17 cellular contexts compared by ENCODE assay signal in genomic region chr20:17640875-17641378, GRCh38. TPM values are rescaled to one million over a fixed set of nuclear protein-coding genes. Genes with fewer than 3 reads are reported as not detected.
DNase-seq lines count a peak whose midpoint lies in the region; ATAC-seq and TF ChIP-seq lines count a peak whose summit lies in the region.
"Had no signal": no experiment of that assay in that cellular context is flagged by ENCODE, and none has a peak within 500 bp of the region (broad histone marks: within the 10 kb centered on the region; RNA-seq: fewer than 3 reads in every experiment).

No MANE protein-coding gene starts in this region.

- CTCF ChIA-PET in RWPE1 (lab: Yijun Ruan, JAX): no interaction called here

- H3K4me1 Mint-ChIP-seq in endodermal cell: no peaks in the 10 kb centered on the region
- H3K4me1 Mint-ChIP-seq: IgD-negative memory B cell had no signal

- TF ChIP-seq CTCF in RWPE1 (conservative IDR thresholded peaks at IDR 0.05; ENCODE audit: low read depth) (no peak), endodermal cell (conservative IDR thresholded peaks at IDR 0.05) (no peak)

- no peaks in the 10 kb centered on the region for H3K9me3 ChIP-seq in BLaER1 treated with 17β-estradiol and CSF1 and Interleukin-3, amounts not matched to agents 10 nM and 100 nM (replicated peaks in 1 of 11)
- H3K9me3 ChIP-seq in endodermal cell (ENCODE audit: control insufficient read depth, low read length): no peaks in the 10 kb centered on the region
- H3K9me3 ChIP-seq: HAP-1 had no signal

- WGBS in endodermal cell (ENCODE audit: insufficient coverage in 1 of 2, insufficient read length in 1 of 2), 2 experiments: 94 to 96% methylated on average over 9 to 14 of the region's 14 CpGs

- no peaks in the 10 kb centered on the region for H3K27me3 Mint-ChIP-seq in endodermal cell (ENCODE audit: insufficient read depth)
- H3K27me3 Mint-ChIP-seq: IgD-negative memory B cell had no signal

- H3K4me3 ChIP-seq in BLaER1 treated with 17β-estradiol and CSF1 and Interleukin-3, amounts not matched to agents 10 nM and 100 nM: no peak overlapping the region
- no peak overlapping the region for H3K4me3 ChIP-seq in endodermal cell (ENCODE audit: low read length)
- H3K4me3 ChIP-seq: HAP-1 had no signal

- peaks cover 57 to 100% (median 99%) of the 10 kb centered on the region in 10 experiments for H3K4me1 ChIP-seq in BLaER1 treated with 17β-estradiol and CSF1 and Interleukin-3, amounts not matched to agents 10 nM and 100 nM
- H3K4me1 ChIP-seq in endodermal cell (ENCODE audit: control insufficient read depth, insufficient read depth, low read length): peaks cover under 1% of the 10 kb centered on the region
- H3K4me1 ChIP-seq: HAP-1 had no signal

- ATAC-seq in HG03457 (IDR thresholded peaks at IDR 0.05; ENCODE audit: unreplicated experiment) (no peak), GM18502 (IDR thresholded peaks at IDR 0.05; ENCODE audit: poor library complexity, unreplicated experiment) (no peak)
- ATAC-seq: CD8-positive, alpha-beta T cell had no signal

- H3K4me3 Mint-ChIP-seq in endodermal cell: no peak overlapping the region
- H3K4me3 Mint-ChIP-seq: CD8-positive, alpha-beta T cell; IgD-negative memory B cell had no signal

- POLR2A ChIA-PET in RWPE1 (lab: Yijun Ruan, JAX; ENCODE audit: low non-redundant PET): no interaction called here

- peak overlapping the region in 8 of 11 experiments; percentile 52 to 90 (median 85); a peak in 15 of 22 replicates for H3K4me2 ChIP-seq in BLaER1 treated with 17β-estradiol and CSF1 and Interleukin-3, amounts not matched to agents 10 nM and 100 nM

- peaks cover 38% of the 10 kb centered on the region for H3K36me3 Mint-ChIP-seq in endodermal cell (ENCODE audit: low read depth)

- H3K27me3 ChIP-seq in BLaER1 treated with 17β-estradiol and CSF1 and Interleukin-3, amounts not matched to agents 10 nM and 100 nM: no peaks in the 10 kb centered on the region
- H3K27me3 ChIP-seq in endodermal cell (ENCODE audit: control insufficient read depth, insufficient read depth, low read length, poor library complexity, severe bottlenecking): no peaks in the 10 kb centered on the region

- H3K9me3 Mint-ChIP-seq in endodermal cell: no peaks in the 10 kb centered on the region
- H3K9me3 Mint-ChIP-seq: CD8-positive, alpha-beta T cell; IgD-negative memory B cell had no signal

- H3K27ac ChIP-seq in BLaER1 treated with 17β-estradiol and CSF1 and Interleukin-3, amounts not matched to agents 10 nM and 100 nM: peak overlapping the region in 5 of 11 experiments; percentile 5 to 97 (median 91); a peak in 5 of 22 replicates
- H3K27ac ChIP-seq in RWPE1: 0 out of 2 replicates have a peak overlapping the region, but pooled peaks have one; percentile 3
- H3K27ac ChIP-seq in endodermal cell (ENCODE audit: low read depth, low read length): no peak overlapping the region
- H3K27ac ChIP-seq in substantia nigra (ENCODE audit: low read depth, low read length, poor library complexity, severe bottlenecking): peak overlapping the region; percentile 26

- H4K20me1 ChIP-seq in BLaER1 treated with 17β-estradiol and CSF1 and Interleukin-3, amounts not matched to agents 10 nM and 100 nM: peaks cover 4 to 100% (median 62%) of the 10 kb centered on the region in 11 experiments; a peak in 18 of 22 replicates

- peak overlapping the region in 3 of 11 experiments; percentile 21 to 84 (median 80); a peak in 3 of 22 replicates for H3K9ac ChIP-seq in BLaER1 treated with 17β-estradiol and CSF1 and Interleukin-3, amounts not matched to agents 10 nM and 100 nM
- no peak overlapping the region for H3K9ac ChIP-seq in endodermal cell (ENCODE audit: extremely low read depth, low read length, poor library complexity, severe bottlenecking)

- DNase-seq in RWPE1 (ENCODE audit: low spot score) (no peak), endodermal cell (no peak), substantia nigra (lab: John Stamatoyannopoulos, UW) (no peak), NCI-H1436 (lab: John Stamatoyannopoulos, UW) (no peak)
- DNase-seq: ACHN; Calu3; CD8-positive, alpha-beta T cell; DMS79 treated with DMSO at 0.1 percent for 48 hours; GF-D8; GOT3; KBM-7 had no signal

- peak overlapping the region; percentile 30 for H3K27ac Mint-ChIP-seq in endodermal cell
- H3K27ac Mint-ChIP-seq: CD8-positive, alpha-beta T cell had no signal

- peaks cover 31 to 61% (median 47%) of the 10 kb centered on the region in 11 experiments; a peak in 21 of 22 replicates for H3K36me3 ChIP-seq in BLaER1 treated with 17β-estradiol and CSF1 and Interleukin-3, amounts not matched to agents 10 nM and 100 nM
- peaks cover 77% of the 10 kb centered on the region for H3K36me3 ChIP-seq in endodermal cell (ENCODE audit: control insufficient read depth, insufficient read depth, low read length)

RNA-seq across cellular contexts. Expression of gene RRBP1, which starts 41.1 kb away (rescaled TPM):
- 100 to 1,000 TPM; 191 to 212 TPM for total RNA-seq in endodermal cell
- polyA plus RNA-seq in endodermal cell (2013, experiment 1 of 2): 54.2 TPM
- 58.4 TPM for polyA plus RNA-seq in endodermal cell (2013, experiment 2 of 2)

RNA-seq across cellular contexts. Expression of gene BANF2, which starts 58.8 kb away (rescaled TPM):
- not detected for total RNA-seq in endodermal cell
- not detected for polyA plus RNA-seq in endodermal cell (2013, experiment 1 of 2)
- not detected for polyA plus RNA-seq in endodermal cell (2013, experiment 2 of 2)
- total RNA-seq: Calu3; CD8-positive, alpha-beta T cell had no signal
- polyA plus RNA-seq: BJ, IgD-negative memory B cell had no signal
